23 cellular contexts compared by ENCODE assay signal in genomic region chr3:72342450-72342849, GRCh38.
DNase-seq lines count a peak whose midpoint lies in the region; ATAC-seq, FAIRE-seq and TF ChIP-seq lines count a peak whose summit lies in the region.
"Had no signal": no experiment of that assay in that cellular context is flagged by ENCODE, and none has a peak within 500 bp of the region (broad histone marks: within the 10 kb centered on the region; RNA-seq: fewer than 3 reads in every experiment).

No MANE protein-coding gene starts in this region.

- DNase-seq in activated naive CD8-positive, alpha-beta T cell treated with anti-CD3 and anti-CD28 coated beads for 36 hours: no peak
- DNase-seq in RWPE1 (ENCODE audit: low spot score) (no peak), mesothelial cell of epicardium (ENCODE audit: low spot score in 2 of 2, unreplicated experiment in 2 of 2) (no peak), vagina (ENCODE audit: extremely low spot score in 2 of 2) (no peak), H54 (ENCODE audit: insufficient read length, low spot score) (no peak)
- DNase-seq: activated CD4-positive, CD25-positive, alpha-beta regulatory T cell treated with anti-CD3 and anti-CD28 coated beads, Interleukin-2, amount 50 U/mL, for 72 hours; central memory CD4-positive, alpha-beta T cell; KBM-7; left cardiac atrium; NCI-H1105 treated with DMSO at 0.1 percent for 48 hours; NCI-H2029 treated with DMSO at 0.1 percent for 48 hours; NCI-H526 treated with DMSO at 0.1 percent for 48 hours; PC-9; sigmoid colon; SW 1271; testis had no signal

- H3K27me3 ChIP-seq in vagina: no peaks in the 10 kb centered on the region
- H3K27me3 ChIP-seq: MG63, sigmoid colon, testis had no signal

- H3K27ac ChIP-seq in RWPE1: peak overlapping the region; percentile 91
- peak overlapping the region; percentile 65 for H3K27ac ChIP-seq in vagina
- H3K27ac ChIP-seq: PC-9, testis had no signal

- intact Hi-C loops in vagina (cut with DNase I): loop anchor here (10.0 kb wide), 1 partner anchor 102 kb away; the partner anchor contains the start of gene RYBP

- H3K4me3 Mint-ChIP-seq in activated naive CD8-positive, alpha-beta T cell: peak overlapping the region; percentile 3
- no peak overlapping the region for H3K4me3 Mint-ChIP-seq in activated naive CD8-positive, alpha-beta T cell treated with anti-CD3 and anti-CD28 coated beads for 36 hours
- no peak overlapping the region for H3K4me3 Mint-ChIP-seq in mesothelial cell of epicardium

- TF ChIP-seq POLR2A in vagina (IDR thresholded peaks at IDR 0.05) (no peak), H54 (IDR thresholded peaks at IDR 0.05; ENCODE audit: low read depth, low read length) (no peak)

- POLR2A ChIA-PET in RWPE1 (lab: Yijun Ruan, JAX; ENCODE audit: low non-redundant PET): no interaction called here

- ATAC-seq in GM18861 (IDR thresholded peaks at IDR 0.05; ENCODE audit: unreplicated experiment): no peak

- no peaks in the 10 kb centered on the region for H3K27me3 Mint-ChIP-seq in activated naive CD8-positive, alpha-beta T cell
- no peaks in the 10 kb centered on the region for H3K27me3 Mint-ChIP-seq in activated naive CD8-positive, alpha-beta T cell treated with anti-CD3 and anti-CD28 coated beads for 36 hours
- no peaks in the 10 kb centered on the region for H3K27me3 Mint-ChIP-seq in mesothelial cell of epicardium (ENCODE audit: low read depth)

- FAIRE-seq in H54 (lab: Jason Lieb, UNC): no peak
- FAIRE-seq: endometrium, frontal cortex, TTC549, urothelium cell line had no signal

- peaks cover 62% of the 10 kb centered on the region for H3K4me1 Mint-ChIP-seq in activated naive CD8-positive, alpha-beta T cell (ENCODE audit: low read depth)
- peaks cover 60% of the 10 kb centered on the region for H3K4me1 Mint-ChIP-seq in activated naive CD8-positive, alpha-beta T cell treated with anti-CD3 and anti-CD28 coated beads for 36 hours
- peaks cover 24% of the 10 kb centered on the region for H3K4me1 Mint-ChIP-seq in mesothelial cell of epicardium

- peaks cover 60% of the 10 kb centered on the region for H3K4me1 ChIP-seq in vagina

- no peaks in the 10 kb centered on the region for H3K36me3 ChIP-seq in vagina
- H3K36me3 ChIP-seq: MG63, sigmoid colon had no signal

- TF ChIP-seq CTCF in RWPE1 (conservative IDR thresholded peaks at IDR 0.05; ENCODE audit: low read depth) (no peak), mesothelial cell of epicardium (IDR thresholded peaks at IDR 0.05; ENCODE audit: unreplicated experiment) (no peak), vagina (IDR thresholded peaks at IDR 0.05) (no peak)

- H3K27ac Mint-ChIP-seq in activated naive CD8-positive, alpha-beta T cell: peak overlapping the region; percentile 78
- no peak overlapping the region for H3K27ac Mint-ChIP-seq in activated naive CD8-positive, alpha-beta T cell treated with anti-CD3 and anti-CD28 coated beads for 36 hours
- peak overlapping the region; percentile 17 for H3K27ac Mint-ChIP-seq in mesothelial cell of epicardium

- CTCF ChIA-PET in RWPE1 (lab: Yijun Ruan, JAX): no interaction called here

- H3K9me3 Mint-ChIP-seq in activated naive CD8-positive, alpha-beta T cell (ENCODE audit: low read depth): no peaks in the 10 kb centered on the region
- no peaks in the 10 kb centered on the region for H3K9me3 Mint-ChIP-seq in activated naive CD8-positive, alpha-beta T cell treated with anti-CD3 and anti-CD28 coated beads for 36 hours
- H3K9me3 Mint-ChIP-seq in mesothelial cell of epicardium: no peaks in the 10 kb centered on the region

- no peaks in the 10 kb centered on the region for H3K36me3 Mint-ChIP-seq in activated naive CD8-positive, alpha-beta T cell
- H3K36me3 Mint-ChIP-seq in activated naive CD8-positive, alpha-beta T cell treated with anti-CD3 and anti-CD28 coated beads for 36 hours: peaks cover 1% of the 10 kb centered on the region
- H3K36me3 Mint-ChIP-seq in mesothelial cell of epicardium: no peaks in the 10 kb centered on the region

- H3K4me3 ChIP-seq in vagina: no peak overlapping the region
- H3K4me3 ChIP-seq: MG63, PC-9, sigmoid colon, testis had no signal

- H3K9me3 ChIP-seq in vagina: no peaks in the 10 kb centered on the region
- H3K9me3 ChIP-seq: sigmoid colon, testis had no signal
